1 cellular context compared by ENCODE assay signal in the genomic region with DNA sequence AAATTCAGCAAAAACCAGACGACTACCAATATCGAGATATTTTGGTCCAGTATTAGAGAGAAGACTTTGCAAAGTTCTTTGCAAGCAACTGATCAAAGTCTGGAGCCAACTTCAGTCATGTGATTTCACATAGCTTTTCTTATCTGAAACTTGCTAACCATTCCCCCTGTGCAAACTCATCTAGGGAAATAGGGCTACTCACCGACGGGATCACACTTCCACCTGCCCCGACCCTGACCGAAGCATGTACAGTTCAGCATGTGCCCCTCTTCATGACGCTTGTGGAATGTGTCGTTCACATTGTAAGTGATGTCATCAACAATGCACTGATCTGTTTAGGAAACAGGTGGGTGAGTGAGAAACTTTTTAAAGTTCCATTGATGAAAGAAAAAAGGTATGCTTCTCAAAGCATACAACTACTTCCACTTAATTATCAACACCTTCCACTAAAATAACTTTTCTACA.
TF ChIP-seq lines count a peak whose summit lies in the region.

No MANE protein-coding gene starts in this region.

TF ChIP-seq in liver, 16 proteins besides CTCF, POLR2A, EP300 and RAD21:
- TF ChIP-seq, protein P1, sequence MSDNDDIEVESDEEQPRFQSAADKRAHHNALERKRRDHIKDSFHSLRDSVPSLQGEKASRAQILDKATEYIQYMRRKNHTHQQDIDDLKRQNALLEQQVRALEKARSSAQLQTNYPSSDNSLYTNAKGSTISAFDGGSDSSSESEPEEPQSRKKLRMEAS (IDR thresholded peaks at IDR 0.05), result peak; percentile 66
- TF ChIP-seq TAF1 (conservative IDR thresholded peaks at IDR 0.05) (no peak), YY1 (IDR thresholded peaks at IDR 0.05) (peak; percentile 28), HNF4G (IDR thresholded peaks at IDR 0.05) (no peak), SP1 (IDR thresholded peaks at IDR 0.05) (peak; percentile 46), NR2F2 (IDR thresholded peaks at IDR 0.05) (no peak), FOXA1 (IDR thresholded peaks at IDR 0.05) (no peak), HNF4A (conservative IDR thresholded peaks at IDR 0.05) (peak; percentile 58 to 69), GABPA (IDR thresholded peaks at IDR 0.05 in 1 of 2, conservative IDR thresholded peaks at IDR 0.05 in 1 of 2) (no peak), JUND (IDR thresholded peaks at IDR 0.05) (peak in 1 of 2 donors; percentile 38), RXRA (IDR thresholded peaks at IDR 0.05) (peak; percentile 65 to 77)
- TF ChIP-seq, protein P2, sequence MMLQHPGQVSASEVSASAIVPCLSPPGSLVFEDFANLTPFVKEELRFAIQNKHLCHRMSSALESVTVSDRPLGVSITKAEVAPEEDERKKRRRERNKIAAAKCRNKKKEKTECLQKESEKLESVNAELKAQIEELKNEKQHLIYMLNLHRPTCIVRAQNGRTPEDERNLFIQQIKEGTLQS (IDR thresholded peaks at IDR 0.05), result no peak
- TF ChIP-seq, protein P3, sequence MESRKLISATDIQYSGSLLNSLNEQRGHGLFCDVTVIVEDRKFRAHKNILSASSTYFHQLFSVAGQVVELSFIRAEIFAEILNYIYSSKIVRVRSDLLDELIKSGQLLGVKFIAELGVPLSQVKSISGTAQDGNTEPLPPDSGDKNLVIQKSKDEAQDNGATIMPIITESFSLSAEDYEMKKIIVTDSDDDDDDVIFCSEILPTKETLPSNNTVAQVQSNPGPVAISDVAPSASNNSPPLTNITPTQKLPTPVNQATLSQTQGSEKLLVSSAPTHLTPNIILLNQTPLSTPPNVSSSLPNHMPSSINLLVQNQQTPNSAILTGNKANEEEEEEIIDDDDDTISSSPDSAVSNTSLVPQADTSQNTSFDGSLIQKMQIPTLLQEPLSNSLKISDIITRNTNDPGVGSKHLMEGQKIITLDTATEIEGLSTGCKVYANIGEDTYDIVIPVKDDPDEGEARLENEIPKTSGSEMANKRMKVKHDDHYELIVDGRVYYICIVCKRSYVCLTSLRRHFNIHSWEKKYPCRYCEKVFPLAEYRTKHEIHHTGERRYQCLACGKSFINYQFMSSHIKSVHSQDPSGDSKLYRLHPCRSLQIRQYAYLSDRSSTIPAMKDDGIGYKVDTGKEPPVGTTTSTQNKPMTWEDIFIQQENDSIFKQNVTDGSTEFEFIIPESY (IDR thresholded peaks at IDR 0.05), result peak; percentile 26
